In genomic region chr6:110329348-110329728, GRCh38 we compare ENCODE assay signal across 13 cellular contexts. TPM values are rescaled to one million over a fixed set of nuclear protein-coding genes. Genes with fewer than 3 reads are reported as not detected.
A peak's percentile ranks its signal among the peaks of the same experiment; 100 is the strongest.
DNase-seq lines count a peak whose midpoint lies in the region; ATAC-seq and TF ChIP-seq lines count a peak whose summit lies in the region.
"Had no signal": no experiment of that assay in that cellular context is flagged by ENCODE, and none has a peak within 500 bp of the region (broad histone marks: within the 10 kb centered on the region; RNA-seq: fewer than 3 reads in every experiment).

No MANE protein-coding gene starts in this region.

- H3K4me3 Mint-ChIP-seq in glutamatergic neuron (ENCODE audit: unreplicated experiment), result no peak overlapping the region
- H3K4me3 Mint-ChIP-seq: activated CD8-positive, alpha-beta memory T cell treated with anti-CD3 and anti-CD28 coated beads, Interleukin-2, amount 10 ng/mL, durations not matched to agents 7 days and 5 days; CD4-positive, CD25-positive, alpha-beta regulatory T cell; IgD-negative memory B cell; naive B cell; T-cell had no signal

- DNase-seq in AG20443 (ENCODE audit: low spot score) (peak; percentile 58), glutamatergic neuron (no peak), sciatic nerve (ENCODE audit: low spot score) (no peak), NAMALWA (ENCODE audit: low spot score) (no peak), foreskin melanocyte (no peak)
- DNase-seq in stimulated activated CD4-positive, alpha-beta T cell treated with anti-CD3 and anti-CD28 coated beads, Interleukin-2, amount 100 ng/mL, for 48 hours, result no peak
- DNase-seq: activated CD8-positive, alpha-beta memory T cell treated with anti-CD3 and anti-CD28 coated beads, Interleukin-2, amount 10 ng/mL, durations not matched to agents 7 days and 5 days; CD4-positive, CD25-positive, alpha-beta regulatory T cell; naive B cell; T-cell had no signal

- peaks cover 71% of the 10 kb centered on the region for H3K4me1 Mint-ChIP-seq in glutamatergic neuron (ENCODE audit: low read depth, unreplicated experiment)
- H3K4me1 Mint-ChIP-seq: activated CD8-positive, alpha-beta memory T cell treated with anti-CD3 and anti-CD28 coated beads, Interleukin-2, amount 10 ng/mL, durations not matched to agents 7 days and 5 days; CD4-positive, CD25-positive, alpha-beta regulatory T cell; naive B cell had no signal

- peaks cover 13% of the 10 kb centered on the region for H3K9me3 Mint-ChIP-seq in glutamatergic neuron (ENCODE audit: unreplicated experiment)
- H3K9me3 Mint-ChIP-seq: IgD-negative memory B cell, naive B cell, T-cell had no signal

- intact Hi-C loops in sciatic nerve (cut with DNase I), result no loop called here

- H3K36me3 Mint-ChIP-seq in glutamatergic neuron (ENCODE audit: unreplicated experiment), result no peaks in the 10 kb centered on the region
- H3K36me3 Mint-ChIP-seq: activated CD8-positive, alpha-beta memory T cell treated with anti-CD3 and anti-CD28 coated beads, Interleukin-2, amount 10 ng/mL, durations not matched to agents 7 days and 5 days; CD4-positive, CD25-positive, alpha-beta regulatory T cell; naive B cell; T-cell had no signal

- TF ChIP-seq CTCF in VCaP (conservative IDR thresholded peaks at IDR 0.05) (no peak), glutamatergic neuron (IDR thresholded peaks at IDR 0.05; ENCODE audit: partially characterized antibody, unreplicated experiment) (no peak)

- ATAC-seq in sciatic nerve (peak; percentile 82), HG03460 (IDR thresholded peaks at IDR 0.05; ENCODE audit: unreplicated experiment) (no peak)
- ATAC-seq: activated CD8-positive, alpha-beta memory T cell treated with anti-CD3 and anti-CD28 coated beads, Interleukin-2, amount 10 ng/mL, durations not matched to agents 7 days and 5 days; T-cell had no signal

- H3K27ac Mint-ChIP-seq in glutamatergic neuron (ENCODE audit: unreplicated experiment), result peak overlapping the region; percentile 63
- H3K27ac Mint-ChIP-seq: activated CD8-positive, alpha-beta memory T cell treated with anti-CD3 and anti-CD28 coated beads, Interleukin-2, amount 10 ng/mL, durations not matched to agents 7 days and 5 days; CD4-positive, CD25-positive, alpha-beta regulatory T cell; IgD-negative memory B cell; naive B cell; T-cell had no signal

- peak overlapping the region; percentile 55 for H3K27ac ChIP-seq in VCaP

- peaks cover 6% of the 10 kb centered on the region for H3K27me3 Mint-ChIP-seq in glutamatergic neuron (ENCODE audit: unreplicated experiment)

RNA-seq across cellular contexts. Expression of gene METTL24, which starts 28.8 kb away (rescaled TPM):
- 1.5 TPM for total RNA-seq in glutamatergic neuron (ENCODE audit: unreplicated experiment)
- total RNA-seq in sciatic nerve, result 2.7 TPM
- total RNA-seq: activated CD8-positive, alpha-beta memory T cell treated with anti-CD3 and anti-CD28 coated beads, Interleukin-2, amount 10 ng/mL, durations not matched to agents 7 days and 5 days; CD4-positive, CD25-positive, alpha-beta regulatory T cell had no signal
